Comparison of ENCODE assay signal across 1 cellular context in genomic region chr4:54236316-54236715, GRCh38. TPM values are rescaled to one million over a fixed set of nuclear protein-coding genes. Genes with fewer than 3 reads are reported as not detected.
"Had no signal": no experiment of that assay in that cellular context is flagged by ENCODE, and none has a peak within 500 bp of the region (broad histone marks: within the 10 kb centered on the region; RNA-seq: fewer than 3 reads in every experiment).

No MANE protein-coding gene starts in this region.

RNA-seq across cellular contexts. Expression of gene PDGFRA, which starts 7.2 kb away (rescaled TPM):
- polyA plus RNA-seq: foreskin keratinocyte had no signal
